In the genomic region with DNA sequence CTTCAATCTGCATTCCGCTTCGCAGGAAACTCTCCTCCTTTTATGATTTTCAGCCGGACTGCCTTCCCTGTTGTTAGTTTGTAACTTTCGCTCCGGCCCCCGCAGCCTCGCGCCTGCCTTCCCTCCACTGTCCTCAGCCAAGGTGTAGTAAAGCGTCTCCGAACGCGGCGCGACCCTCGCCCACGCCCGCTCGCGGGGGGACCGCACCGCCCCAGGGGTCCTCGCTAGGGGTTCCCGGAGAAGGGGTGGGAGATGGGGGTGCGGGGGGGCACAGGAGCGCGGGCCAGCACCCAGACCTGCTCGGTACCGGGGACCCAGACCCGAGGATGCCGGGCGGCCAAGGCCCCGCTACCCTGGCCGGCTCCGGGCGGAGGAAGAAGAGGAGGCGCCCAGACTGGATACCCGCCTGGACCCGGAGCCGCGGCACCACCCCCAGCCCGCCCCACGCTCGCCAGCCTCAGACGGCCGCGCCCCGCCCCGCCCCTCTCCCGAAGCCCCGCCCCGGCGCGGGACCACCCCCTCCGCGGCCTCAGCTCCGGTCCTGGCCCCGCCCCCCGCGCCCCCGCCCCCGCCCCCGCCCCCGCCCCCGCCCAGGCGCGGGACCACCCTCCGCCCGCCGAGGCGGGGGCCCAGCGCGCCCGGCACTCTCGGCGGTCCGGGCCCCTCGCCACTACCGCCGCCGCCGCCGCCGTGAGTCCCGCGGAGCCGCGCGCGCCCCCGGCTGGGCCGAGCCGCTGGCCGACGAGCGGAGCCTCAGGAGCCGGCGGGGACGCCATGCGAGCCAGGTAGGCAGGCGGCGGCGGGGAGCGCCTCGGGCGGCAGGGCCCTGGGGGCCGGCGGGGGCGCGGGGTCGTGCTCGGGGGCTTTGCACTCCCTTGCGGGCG, we compare ENCODE assay signal across 8 cellular contexts. TPM values are rescaled to one million over a fixed set of nuclear protein-coding genes. Genes with fewer than 3 reads are reported as not detected.
DNase-seq lines count a peak whose midpoint lies in the region; ATAC-seq, FAIRE-seq and TF ChIP-seq lines count a peak whose summit lies in the region.

A gene with protein sequence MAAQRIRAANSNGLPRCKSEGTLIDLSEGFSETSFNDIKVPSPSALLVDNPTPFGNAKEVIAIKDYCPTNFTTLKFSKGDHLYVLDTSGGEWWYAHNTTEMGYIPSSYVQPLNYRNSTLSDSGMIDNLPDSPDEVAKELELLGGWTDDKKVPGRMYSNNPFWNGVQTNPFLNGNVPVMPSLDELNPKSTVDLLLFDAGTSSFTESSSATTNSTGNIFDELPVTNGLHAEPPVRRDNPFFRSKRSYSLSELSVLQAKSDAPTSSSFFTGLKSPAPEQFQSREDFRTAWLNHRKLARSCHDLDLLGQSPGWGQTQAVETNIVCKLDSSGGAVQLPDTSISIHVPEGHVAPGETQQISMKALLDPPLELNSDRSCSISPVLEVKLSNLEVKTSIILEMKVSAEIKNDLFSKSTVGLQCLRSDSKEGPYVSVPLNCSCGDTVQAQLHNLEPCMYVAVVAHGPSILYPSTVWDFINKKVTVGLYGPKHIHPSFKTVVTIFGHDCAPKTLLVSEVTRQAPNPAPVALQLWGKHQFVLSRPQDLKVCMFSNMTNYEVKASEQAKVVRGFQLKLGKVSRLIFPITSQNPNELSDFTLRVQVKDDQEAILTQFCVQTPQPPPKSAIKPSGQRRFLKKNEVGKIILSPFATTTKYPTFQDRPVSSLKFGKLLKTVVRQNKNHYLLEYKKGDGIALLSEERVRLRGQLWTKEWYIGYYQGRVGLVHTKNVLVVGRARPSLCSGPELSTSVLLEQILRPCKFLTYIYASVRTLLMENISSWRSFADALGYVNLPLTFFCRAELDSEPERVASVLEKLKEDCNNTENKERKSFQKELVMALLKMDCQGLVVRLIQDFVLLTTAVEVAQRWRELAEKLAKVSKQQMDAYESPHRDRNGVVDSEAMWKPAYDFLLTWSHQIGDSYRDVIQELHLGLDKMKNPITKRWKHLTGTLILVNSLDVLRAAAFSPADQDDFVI (plus strand): TSS at position 632 of the 884 bp plus-strand sequence. CDS start 82,986 bp downstream, outside the sequence.

- peak in 1 of 2 donors; percentile 21 for TF ChIP-seq POLR2A in sigmoid colon (IDR thresholded peaks at IDR 0.05)

- no peaks in the 10 kb centered on the region for H3K9me3 ChIP-seq in SJSA1 (replicated peaks)
- no peaks in the 10 kb centered on the region for H3K9me3 ChIP-seq in iPS-18c (ENCODE audit: control insufficient read depth, insufficient read depth, low read length)
- no peaks in the 10 kb centered on the region for H3K9me3 ChIP-seq in sigmoid colon

- FAIRE-seq in bronchial epithelial cell (lab: Jason Lieb, UNC): no peak

- CTCF ChIA-PET in AG04449 (lab: Yijun Ruan, JAX): no interaction called here

- POLR2A ChIA-PET in AG04449 (lab: Yijun Ruan, JAX): no interaction called here

- H3K36me3 ChIP-seq in SJSA1 (peaks cover 45% of the 10 kb centered on the region), bronchial epithelial cell (ENCODE audit: control insufficient read depth, insufficient read depth, low read length) (no peaks in the 10 kb centered on the region), sigmoid colon (no peaks in the 10 kb centered on the region)

- WGBS in sigmoid colon, 2 donors: 1% methylated on average over 113 of the region's 113 CpGs

- DNase-seq in AG04449 (ENCODE audit: low read depth, low spot score) (no peak), HFF-Myc (ENCODE audit: extremely low read depth, low read depth) (no peak), SJSA1 (ENCODE audit: low read depth in 1 of 2, low spot score in 2 of 2) (peak; percentile 42 to 88), bronchial epithelial cell (ENCODE audit: low read depth) (no peak), sigmoid colon (peak; percentile 86), MV-4-11 (lab: John Stamatoyannopoulos, UW) (no peak)

- H3K27me3 ChIP-seq in SJSA1 (replicated peaks) (no peaks in the 10 kb centered on the region), bronchial epithelial cell (ENCODE audit: control insufficient read depth, insufficient read depth, low read length) (no peaks in the 10 kb centered on the region), sigmoid colon (no peaks in the 10 kb centered on the region)

- TF ChIP-seq EP300 in sigmoid colon (IDR thresholded peaks at IDR 0.05): no peak

- ATAC-seq in GM18517 (IDR thresholded peaks at IDR 0.05; ENCODE audit: unreplicated experiment): no peak

- TF ChIP-seq CTCF in AG04449 (IDR thresholded peaks at IDR 0.05; ENCODE audit: insufficient read depth, low read length, missing control alignments) (no peak), HFF-Myc (IDR thresholded peaks at IDR 0.05; ENCODE audit: low read depth, low read length, missing control alignments) (no peak), bronchial epithelial cell (IDR thresholded peaks at IDR 0.05; ENCODE audit: insufficient read depth, low read length, severe bottlenecking) (no peak), sigmoid colon (IDR thresholded peaks at IDR 0.05) (no peak)

- intact Hi-C loops in sigmoid colon (cut with DNase I): loop anchor here (2.0 to 5.0 kb wide), 2 partner anchors 99 to 541 kb away; a partner anchor contains a TSS

- H3K27ac ChIP-seq in SJSA1 (peak within 1 kb of the TSS; percentile 89), sigmoid colon (peak within 1 kb of the TSS; percentile 81 to 95 (median 88))

- peak within 1 kb of the TSS; percentile 86 for H3K4me3 ChIP-seq in AG04449 (ENCODE audit: low read depth, low read length)
- H3K4me3 ChIP-seq in HFF-Myc (replicated peaks; ENCODE audit: low read depth, low read length): peak within 1 kb of the TSS; percentile 85
- peak within 1 kb of the TSS; percentile 89 for H3K4me3 ChIP-seq in SJSA1
- H3K4me3 ChIP-seq in bronchial epithelial cell (ENCODE audit: low read depth, low read length): peak within 1 kb of the TSS; percentile 72
- H3K4me3 ChIP-seq in iPS-18c (ENCODE audit: insufficient read depth, low read depth, low read length): peak within 1 kb of the TSS; percentile 88
- peak within 1 kb of the TSS; percentile 70 to 97 (median 83) for H3K4me3 ChIP-seq in sigmoid colon

- H3K4me1 ChIP-seq in SJSA1 (replicated peaks) (peaks cover 59% of the 10 kb centered on the region), sigmoid colon (peaks cover 0 to 52% (median 44%) of the 10 kb centered on the region in 4 donors)

RNA-seq across cellular contexts. Expression of the gene that starts here (rescaled TPM):
- total RNA-seq in SJSA1 (2014; rRNA removed; shearing (Covaris generic)): 78.6 and 117 TPM in 2 replicates
- total RNA-seq in bronchial epithelial cell (22.1 and 24.6 TPM in 2 replicates), sigmoid colon (10 to 100 TPM; 11.4 to 22.8 (median 19.1) TPM)
- 10 to 100 TPM in 1 of 3 donors, 1 to 10 TPM in 2; 4.8 to 14.0 (median 7.2) TPM for polyA plus RNA-seq in sigmoid colon

Comparison
In these comparisons a context has a peak if more than half of its experiments do, and no peak if none do; other contexts are left out.
1. DNase-seq: peak in SJSA1 (2 of 2) and sigmoid colon (single experiment); none in AG04449 (single experiment), HFF-Myc (single experiment), bronchial epithelial cell (single experiment) and MV-4-11 (single experiment).
2. Peak in every context shown above with its lines, with median percentiles within 50 percentile points of each other: H3K4me3 ChIP-seq.